ENCODE assay signal across 1 cellular context in genomic region chr7:111438369-111439289, GRCh38.
TF ChIP-seq lines count a peak whose summit lies in the region.

No MANE protein-coding gene starts in this region.

TF ChIP-seq in K562, 482 proteins besides CTCF, POLR2A, EP300 and RAD21 (continued from another document and continues in another):
- TF ChIP-seq AFF4 (CRISPR knock-in tag; IDR thresholded peaks at IDR 0.05) (no peak), RBM34 (IDR thresholded peaks at IDR 0.05; ENCODE audit: borderline replicate concordance, insufficient read depth, low read length) (no peak), TCF3 (CRISPR knock-in tag; IDR thresholded peaks at IDR 0.05) (peak; percentile 98), CBX5 (IDR thresholded peaks at IDR 0.05; ENCODE audit: borderline replicate concordance, low read depth) (no peak), HMG20A (CRISPR knock-in tag; conservative IDR thresholded peaks at IDR 0.05) (no peak), ID3 (CRISPR knock-in tag; IDR thresholded peaks at IDR 0.05) (no peak), ID3 (tag; IDR thresholded peaks at IDR 0.05) (no peak), GATAD2A (IDR thresholded peaks at IDR 0.05) (no peak), PPARD (CRISPR knock-in tag; IDR thresholded peaks at IDR 0.05) (no peak), GATA2 (CRISPR knock-in tag; IDR thresholded peaks at IDR 0.05) (peak; percentile 78), EHMT2 (IDR thresholded peaks at IDR 0.05) (peak; percentile 87), BRD4 (IDR thresholded peaks at IDR 0.05) (no peak), PHF21A (IDR thresholded peaks at IDR 0.05; ENCODE audit: borderline replicate concordance, low read depth) (no peak), ZNF696 (CRISPR knock-in tag; conservative IDR thresholded peaks at IDR 0.05) (no peak), MED1 (CRISPR knock-in tag; IDR thresholded peaks at IDR 0.05; ENCODE audit: borderline replicate concordance) (no peak), ZKSCAN3 (CRISPR knock-in tag; IDR thresholded peaks at IDR 0.05) (no peak), ZMIZ1 (IDR thresholded peaks at IDR 0.05; ENCODE audit: low read depth in 2 of 2, low read length in 2 of 2) (peak in 1 of 2 experiments; percentile 95; a peak in 2 of 4 replicates), CTCFL (IDR thresholded peaks at IDR 0.05; ENCODE audit: borderline replicate concordance, insufficient read depth, low read depth, low read length, poor library complexity, severe bottlenecking) (no peak), ZNF79 (CRISPR knock-in tag; IDR thresholded peaks at IDR 0.05; ENCODE audit: low read depth) (no peak), PATZ1 (CRISPR knock-in tag; IDR thresholded peaks at IDR 0.05; ENCODE audit: borderline replicate concordance) (no peak), PREB (CRISPR knock-in tag; IDR thresholded peaks at IDR 0.05) (no peak), HMG20B (CRISPR knock-in tag; IDR thresholded peaks at IDR 0.05) (no peak), THAP12 (CRISPR knock-in tag; IDR thresholded peaks at IDR 0.05) (no peak), ZNF277 (CRISPR knock-in tag; IDR thresholded peaks at IDR 0.05; ENCODE audit: borderline replicate concordance) (no peak), EP400 (IDR thresholded peaks at IDR 0.05) (peak; percentile 77), NR0B1 (IDR thresholded peaks at IDR 0.05; ENCODE audit: partially characterized antibody) (no peak), ETS1 (conservative IDR thresholded peaks at IDR 0.05; ENCODE audit: control insufficient read depth, low read depth, low read length) (no peak), BMI1 (IDR thresholded peaks at IDR 0.05; ENCODE audit: low read length) (no peak), SOX6 (IDR thresholded peaks at IDR 0.05) (peak; percentile 99), ZNF507 (tag; conservative IDR thresholded peaks at IDR 0.05) (no peak), USF2 (CRISPR knock-in tag; IDR thresholded peaks at IDR 0.05) (no peak), TEAD1 (CRISPR knock-in tag; IDR thresholded peaks at IDR 0.05) (peak; percentile 53 to 87), YBX1 (IDR thresholded peaks at IDR 0.05) (no peak), HNRNPH1 (optimal IDR thresholded peaks at IDR 0.05; ENCODE audit: low read depth, low read length) (no peak), ATF6 (CRISPR knock-in tag; IDR thresholded peaks at IDR 0.05) (no peak), ZSCAN29 (IDR thresholded peaks at IDR 0.05) (no peak), JUNB (CRISPR knock-in tag; conservative IDR thresholded peaks at IDR 0.05) (no peak)
